Comparison of ENCODE assay signal across 9 cellular contexts in genomic region chr3:114456742-114457141, GRCh38.
DNase-seq lines count a peak whose midpoint lies in the region; ATAC-seq, FAIRE-seq and TF ChIP-seq lines count a peak whose summit lies in the region.
"Had no signal": no experiment of that assay in that cellular context is flagged by ENCODE, and none has a peak within 500 bp of the region (broad histone marks: within the 10 kb centered on the region; RNA-seq: fewer than 3 reads in every experiment).

No MANE protein-coding gene starts in this region.

- peak; percentile 6 for DNase-seq in GM12891 (ENCODE audit: insufficient read length, low spot score)
- peak; percentile 2 for DNase-seq in NCI-H69 (lab: John Stamatoyannopoulos, UW)
- no peak for DNase-seq in HK-2 (ENCODE audit: unreplicated experiment)
- DNase-seq in NCI-H1930 (lab: John Stamatoyannopoulos, UW), result no peak
- no peak for DNase-seq in AG20443 (ENCODE audit: low spot score)
- no peak for DNase-seq in NCI-H1694 treated with DMSO at 0.1 percent for 48 hours (lab: John Stamatoyannopoulos, UW)
- DNase-seq: upper lobe of left lung had no signal

- peak; percentile 70 for ATAC-seq in GM19397 (IDR thresholded peaks at IDR 0.05; ENCODE audit: unreplicated experiment)
- ATAC-seq in HG02970 (IDR thresholded peaks at IDR 0.05; ENCODE audit: low FRiP score, unreplicated experiment), result peak; percentile 82

- TF ChIP-seq POLR2A in GM12891 (IDR thresholded peaks at IDR 0.05; ENCODE audit: low read depth, low read length), result no peak

- peak; percentile 86 for FAIRE-seq in GM12891 (lab: Jason Lieb, UNC)

TF ChIP-seq in GM12891, 5 proteins besides CTCF, POLR2A, EP300 and RAD21:
- TF ChIP-seq TAF1 (IDR thresholded peaks at IDR 0.05; ENCODE audit: low read depth, low read length), result no peak
- TF ChIP-seq POU2F2 (IDR thresholded peaks at IDR 0.05; ENCODE audit: low read depth, low read length), result no peak
- no peak for TF ChIP-seq SPI1 (IDR thresholded peaks at IDR 0.05; ENCODE audit: low read depth, low read length)
- TF ChIP-seq PAX5 (IDR thresholded peaks at IDR 0.05; ENCODE audit: insufficient read depth, low read length, severe bottlenecking), result peak; percentile 14

Comparison
In these comparisons a context has a peak if more than half of its experiments do, and no peak if none do; other contexts are left out.
1. DNase-seq: peak in GM12891 (single experiment) and NCI-H69 (single experiment); none in HK-2 (single experiment), NCI-H1930 (0 of 2), AG20443 (single experiment) and NCI-H1694 treated with DMSO at 0.1 percent for 48 hours (single experiment).